In the genomic region with DNA sequence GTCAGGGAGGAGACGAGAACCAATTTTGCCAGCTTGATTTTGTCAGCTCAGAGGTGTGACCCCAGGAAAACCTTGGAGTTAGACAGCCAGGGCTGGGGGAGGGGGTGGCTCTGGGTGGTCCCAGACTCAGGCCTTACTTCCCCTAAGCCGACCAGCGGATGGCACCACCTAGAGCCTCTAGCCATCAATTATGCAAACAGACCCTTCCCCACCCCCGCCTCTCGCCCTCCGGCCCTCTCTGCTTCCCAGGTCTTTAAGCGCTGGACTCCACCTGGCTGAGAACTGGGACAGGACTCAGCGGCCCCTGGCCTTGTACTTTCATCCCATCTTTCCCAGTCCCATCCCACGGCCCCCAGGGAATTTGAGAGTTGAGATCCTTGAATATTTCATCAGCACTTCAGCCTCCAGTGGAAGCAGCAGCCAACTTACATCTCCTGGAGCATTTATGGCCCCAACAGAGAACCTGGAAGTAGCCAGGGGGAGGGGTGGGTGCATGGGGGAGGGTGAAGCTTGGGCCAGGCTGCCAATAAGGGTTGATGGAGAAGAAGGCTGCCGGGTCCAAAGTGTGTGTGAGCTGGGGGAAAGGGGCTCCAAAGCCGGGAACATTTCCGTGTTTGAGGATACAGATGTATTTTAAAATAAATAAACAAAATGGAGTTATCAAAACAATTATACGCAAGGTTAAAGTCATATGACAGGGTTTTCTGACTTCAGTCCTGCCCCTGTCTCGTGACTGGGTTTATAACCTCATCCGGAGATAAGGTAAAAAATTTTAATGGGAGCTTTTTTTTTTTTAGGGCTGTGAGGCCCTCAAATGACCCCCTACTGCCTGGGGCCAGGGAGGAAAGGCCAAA, we compare ENCODE assay signal across 14 cellular contexts. TPM values are rescaled to one million over a fixed set of nuclear protein-coding genes. Genes with fewer than 3 reads are reported as not detected.
DNase-seq lines count a peak whose midpoint lies in the region; ATAC-seq, FAIRE-seq and TF ChIP-seq lines count a peak whose summit lies in the region.
"Had no signal": no experiment of that assay in that cellular context is flagged by ENCODE, and none has a peak within 500 bp of the region (broad histone marks: within the 10 kb centered on the region; RNA-seq: fewer than 3 reads in every experiment).

No MANE protein-coding gene starts in this region.

- no peak for DNase-seq in CD8-positive, alpha-beta memory T cell
- DNase-seq in heart right ventricle (no peak), neuronal stem cell (ENCODE audit: low spot score) (no peak), GM03348 (ENCODE audit: low spot score) (no peak), NCI-H2196 treated with DMSO at 0.1 percent for 48 hours (lab: John Stamatoyannopoulos, UW; ENCODE audit: unreplicated experiment) (no peak), GM19239 (ENCODE audit: insufficient read length, low spot score) (no peak), Karpas-422 (no peak)
- DNase-seq: activated CD8-positive, alpha-beta memory T cell treated with anti-CD3 and anti-CD28 coated beads, Interleukin-2, amount 50 U/mL, for 4 hours; NCI-H748 treated with DMSO at 0.1 percent for 48 hours; stimulated activated CD4-positive, alpha-beta T cell treated with anti-CD3 and anti-CD28 coated beads, Interleukin-12 subunit alpha, Interleukin-12 subunit beta, amount 100 ng/mL, for 4 hours; stimulated activated naive CD4-positive, alpha-beta T cell; T-helper 17 cell had no signal

- no peaks in the 10 kb centered on the region for H3K79me2 ChIP-seq in Karpas-422 (ENCODE audit: low read length)

- H3K4me3 ChIP-seq in CD8-positive, alpha-beta memory T cell (ENCODE audit: low read length): no peak overlapping the region
- peak overlapping the region in 7 of 10 donors; percentile 12 to 34 (median 30) for H3K4me3 ChIP-seq in heart right ventricle
- H3K4me3 ChIP-seq in neuronal stem cell (ENCODE audit: low read length in 2 of 2): no peak overlapping the region
- no peak overlapping the region for H3K4me3 ChIP-seq in Karpas-422 (ENCODE audit: low read length)

- H3K4me1 Mint-ChIP-seq in CD8-positive, alpha-beta memory T cell: peaks cover 0 to 6% (median 0%) of the 10 kb centered on the region in 3 donors

- CTCF ChIA-PET in CD8-positive, alpha-beta memory T cell (lab: Charles Lee): no interaction called here

- no peak overlapping the region for H3K14ac ChIP-seq in neuronal stem cell (ENCODE audit: low read length)

- H3K9me3 Mint-ChIP-seq in CD8-positive, alpha-beta memory T cell: no peaks in the 10 kb centered on the region

- H3K4me1 ChIP-seq in CD8-positive, alpha-beta memory T cell (ENCODE audit: insufficient read depth, low read length): no peaks in the 10 kb centered on the region
- H3K4me1 ChIP-seq in heart right ventricle: peaks cover 14 to 43% (median 32%) of the 10 kb centered on the region in 9 donors
- peaks cover 22% of the 10 kb centered on the region in 2 donors for H3K4me1 ChIP-seq in neuronal stem cell (ENCODE audit: control insufficient read depth in 2 of 2, insufficient read depth in 1 of 2, low read depth in 1 of 2, low read length in 2 of 2)
- no peaks in the 10 kb centered on the region for H3K4me1 ChIP-seq in Karpas-422 (ENCODE audit: low read length)

- peak overlapping the region; percentile 93 for H2BK12ac ChIP-seq in neuronal stem cell (ENCODE audit: low read length)

- no peaks in the 10 kb centered on the region for H3K36me3 ChIP-seq in CD8-positive, alpha-beta memory T cell (ENCODE audit: insufficient read depth, low read length)
- H3K36me3 ChIP-seq in heart right ventricle (no peaks in the 10 kb centered on the region), neuronal stem cell (replicated peaks in 1 of 2; ENCODE audit: control insufficient read depth in 2 of 2, insufficient read depth in 2 of 2, low read length in 2 of 2) (no peaks in the 10 kb centered on the region), Karpas-422 (ENCODE audit: insufficient read depth, low read length) (no peaks in the 10 kb centered on the region)

- H2BK120ac ChIP-seq in neuronal stem cell (ENCODE audit: low read depth, low read length): peak overlapping the region; percentile 57

- H4K91ac ChIP-seq in neuronal stem cell (ENCODE audit: low read depth, low read length, poor library complexity): no peak overlapping the region

- peak in 7 of 8 donors; percentile 10 to 55 (median 38) for ATAC-seq in heart right ventricle
- ATAC-seq: T-helper 17 cell had no signal

- H3K4me3 Mint-ChIP-seq in CD8-positive, alpha-beta memory T cell: no peak overlapping the region
- H3K4me3 Mint-ChIP-seq: T-helper 17 cell had no signal

- peak overlapping the region; percentile 55 for H3K18ac ChIP-seq in neuronal stem cell (ENCODE audit: low read length)

- peaks cover 2 to 8% of the 10 kb centered on the region in 2 donors for H3K27me3 Mint-ChIP-seq in CD8-positive, alpha-beta memory T cell
- H3K27me3 Mint-ChIP-seq: T-helper 17 cell had no signal

- no peak for FAIRE-seq in GM19239 (lab: Jason Lieb, UNC)

- TF ChIP-seq CTCF in VCaP (conservative IDR thresholded peaks at IDR 0.05) (no peak), heart right ventricle (IDR thresholded peaks at IDR 0.05) (peak in 1 of 9 donors; percentile 9)

- H4K20me1 ChIP-seq in Karpas-422 (ENCODE audit: insufficient read depth, low read depth, low read length): no peaks in the 10 kb centered on the region

- H3K4me2 ChIP-seq in neuronal stem cell (ENCODE audit: insufficient read depth, low read length, poor library complexity, severe bottlenecking) (no peak overlapping the region), Karpas-422 (ENCODE audit: low read depth, low read length, poor library complexity, severe bottlenecking) (no peak overlapping the region)
- H3K4me2 ChIP-seq: KMS-11 had no signal

- no peaks in the 10 kb centered on the region for H3K36me3 Mint-ChIP-seq in CD8-positive, alpha-beta memory T cell

- no peak overlapping the region for H2BK5ac ChIP-seq in neuronal stem cell (ENCODE audit: low read length)

- no peaks in the 10 kb centered on the region for H3K79me1 ChIP-seq in neuronal stem cell (ENCODE audit: low read depth, low read length)

- H3K9me3 ChIP-seq in CD8-positive, alpha-beta memory T cell (ENCODE audit: low read length): no peaks in the 10 kb centered on the region
- H3K9me3 ChIP-seq in heart right ventricle (no peaks in the 10 kb centered on the region), neuronal stem cell (replicated peaks in 1 of 2; ENCODE audit: control insufficient read depth in 2 of 2, insufficient read depth in 1 of 2, low read depth in 1 of 2, low read length in 2 of 2) (peaks cover 0 to 1% of the 10 kb centered on the region in 2 donors), Karpas-422 (ENCODE audit: low read length) (no peaks in the 10 kb centered on the region)

- no peak overlapping the region for H3K23ac ChIP-seq in neuronal stem cell (ENCODE audit: low read depth, low read length, poor library complexity)

- H2AFZ ChIP-seq in neuronal stem cell (ENCODE audit: low read length): peak overlapping the region; percentile 83
- H2AFZ ChIP-seq in Karpas-422 (ENCODE audit: low read length): no peak overlapping the region

- H2AK5ac ChIP-seq in neuronal stem cell (ENCODE audit: low read depth, low read length): peak overlapping the region; percentile 92

- no peak overlapping the region for H3K27ac Mint-ChIP-seq in CD8-positive, alpha-beta memory T cell
- H3K27ac Mint-ChIP-seq: T-helper 17 cell had no signal

- H4K8ac ChIP-seq in neuronal stem cell (ENCODE audit: low read depth, low read length): no peak overlapping the region

- intact Hi-C loops in heart right ventricle (cut with DNase I): loop anchor here in 2 of 10 donors (2.0 to 5.0 kb wide), 2 partner anchors 17 to 1358 kb away; no protein-coding TSS in a partner anchor

- peak overlapping the region; percentile 67 for H3K27ac ChIP-seq in CD8-positive, alpha-beta memory T cell (ENCODE audit: low read depth, low read length)
- H3K27ac ChIP-seq in VCaP (peak overlapping the region; percentile 63), heart right ventricle (peak overlapping the region; percentile 75 to 98 (median 90)), neuronal stem cell (replicated peaks; ENCODE audit: low read length) (peak overlapping the region; percentile 76), Karpas-422 (ENCODE audit: low read length) (no peak overlapping the region)
- H3K27ac ChIP-seq: KMS-11 had no signal

- POLR2A ChIA-PET in CD8-positive, alpha-beta memory T cell (lab: Charles Lee): no interaction called here

- H2BK15ac ChIP-seq in neuronal stem cell (ENCODE audit: low read length): peak overlapping the region; percentile 96

- H3K27me3 ChIP-seq in CD8-positive, alpha-beta memory T cell (ENCODE audit: insufficient read depth, low read length, poor library complexity, severe bottlenecking): no peaks in the 10 kb centered on the region
- H3K27me3 ChIP-seq in heart right ventricle (no peaks in the 10 kb centered on the region), neuronal stem cell (ENCODE audit: control insufficient read depth in 3 of 3, insufficient read depth in 3 of 3, low read depth in 1 of 3, low read length in 3 of 3) (no peaks in the 10 kb centered on the region), Karpas-422 (ENCODE audit: low read length) (no peaks in the 10 kb centered on the region)

- WGBS in heart right ventricle, 2 donors: 42 to 56% methylated on average over 15 of the region's 15 CpGs
- WGBS in neuronal stem cell (ENCODE audit: extremely low coverage in 2 of 2, insufficient read length in 2 of 2, insufficient replicate concordance in 1 of 2), 2 donors: no CpG with 5 or more reads among the region's 15 CpGs

- H3K9me2 ChIP-seq in Karpas-422 (replicated peaks; ENCODE audit: insufficient read depth, low read length): no peaks in the 10 kb centered on the region

- H3K9ac ChIP-seq in neuronal stem cell (ENCODE audit: low read depth, low read length, poor library complexity): no peak overlapping the region
- no peak overlapping the region for H3K9ac ChIP-seq in Karpas-422 (ENCODE audit: low read length)
- H3K9ac ChIP-seq: KMS-11 had no signal

- no peak overlapping the region for H3K4ac ChIP-seq in neuronal stem cell (ENCODE audit: low read length)

RNA-seq across cellular contexts. Expression of gene JUP, which starts 7.5 kb away (rescaled TPM):
- total RNA-seq in CD8-positive, alpha-beta memory T cell: under 1 TPM; 0.33 to 0.35 TPM
- polyA plus RNA-seq in CD8-positive, alpha-beta memory T cell: not detected
- 100 to 1,000 TPM; 113 to 217 (median 156) TPM for total RNA-seq in heart right ventricle
- 10 to 100 TPM; 80.2 to 95.8 TPM for polyA plus RNA-seq in heart right ventricle
- 55.6 TPM for polyA plus RNA-seq in neuronal stem cell (2013, experiment 1 of 2)
- 57.2 TPM for polyA plus RNA-seq in neuronal stem cell (2013, experiment 2 of 2)
- 102 and 133 TPM in 2 replicates for total RNA-seq in Karpas-422 (2014; rRNA removed; shearing (Covaris generic); ENCODE audit: low replicate concordance)

RNA-seq across cellular contexts. Expression of gene P3H4, which starts 17.8 kb away (rescaled TPM):
- total RNA-seq in CD8-positive, alpha-beta memory T cell: 1 to 10 TPM; 2.6 to 3.7 TPM
- 5.4 TPM for polyA plus RNA-seq in CD8-positive, alpha-beta memory T cell
- 1 to 10 TPM; 2.0 to 7.5 (median 3.8) TPM for total RNA-seq in heart right ventricle
- 1 to 10 TPM; 5.6 to 7.3 TPM for polyA plus RNA-seq in heart right ventricle
- 36.9 TPM for polyA plus RNA-seq in neuronal stem cell (2013, experiment 1 of 2)
- 37.5 TPM for polyA plus RNA-seq in neuronal stem cell (2013, experiment 2 of 2)
- 0.61 TPM in 1 of 2 replicates, not detected in the other for total RNA-seq in Karpas-422 (2014; rRNA removed; shearing (Covaris generic); ENCODE audit: low replicate concordance)

RNA-seq across cellular contexts. Expression of gene FKBP10, which starts 18.8 kb away (rescaled TPM):
- 1 to 10 TPM; 1.4 to 1.5 TPM for total RNA-seq in CD8-positive, alpha-beta memory T cell
- not detected for polyA plus RNA-seq in CD8-positive, alpha-beta memory T cell
- 10 to 100 TPM in 4 of 10 donors, 1 to 10 TPM in 6; 4.8 to 31.8 (median 8.7) TPM for total RNA-seq in heart right ventricle
- 10 to 100 TPM; 27.8 to 29.3 TPM for polyA plus RNA-seq in heart right ventricle
- polyA plus RNA-seq in neuronal stem cell (2013, experiment 1 of 2): 166 TPM
- 162 TPM for polyA plus RNA-seq in neuronal stem cell (2013, experiment 2 of 2)
- 0.54 and 1.9 TPM in 2 replicates for total RNA-seq in Karpas-422 (2014; rRNA removed; shearing (Covaris generic); ENCODE audit: low replicate concordance)
- total RNA-seq: T-helper 17 cell had no signal

RNA-seq across cellular contexts. Expression of gene NT5C3B, which starts 42.1 kb away (rescaled TPM):
- 10 to 100 TPM; 48.5 to 50.2 TPM for total RNA-seq in CD8-positive, alpha-beta memory T cell
- polyA plus RNA-seq in CD8-positive, alpha-beta memory T cell: 45.0 TPM
- total RNA-seq in heart right ventricle: 10 to 100 TPM; 14.5 to 25.0 (median 20.5) TPM
- 10 to 100 TPM; 42.1 to 48.5 TPM for polyA plus RNA-seq in heart right ventricle
- polyA plus RNA-seq in neuronal stem cell (2013, experiment 1 of 2): 111 TPM
- 110 TPM for polyA plus RNA-seq in neuronal stem cell (2013, experiment 2 of 2)
- total RNA-seq in Karpas-422 (2014; rRNA removed; shearing (Covaris generic); ENCODE audit: low replicate concordance): 10.5 and 17.8 TPM in 2 replicates

RNA-seq across cellular contexts. Expression of gene KLHL10, which starts 43.6 kb away (rescaled TPM):
- not detected for total RNA-seq in CD8-positive, alpha-beta memory T cell
- polyA plus RNA-seq in CD8-positive, alpha-beta memory T cell: 0.24 TPM
- under 1 TPM in 4 of 10 donors, not detected in 6; 0.12 to 0.25 (median 0.18) TPM for total RNA-seq in heart right ventricle
- under 1 TPM in 1 of 2 donors, not detected in 1; 0.01 TPM for polyA plus RNA-seq in heart right ventricle
- 0.04 TPM for polyA plus RNA-seq in neuronal stem cell (2013, experiment 1 of 2)
- 0.04 TPM for polyA plus RNA-seq in neuronal stem cell (2013, experiment 2 of 2)
- 0.29 TPM in 1 of 2 replicates, not detected in the other for total RNA-seq in Karpas-422 (2014; rRNA removed; shearing (Covaris generic); ENCODE audit: low replicate concordance)
- total RNA-seq: T-helper 17 cell had no signal

Comparison
In these comparisons a context has a peak if more than half of its experiments do, and no peak if none do; other contexts are left out.
1. H3K4me3 ChIP-seq: peak in heart right ventricle (7 of 10); none in CD8-positive, alpha-beta memory T cell (single experiment), neuronal stem cell (0 of 2) and Karpas-422 (single experiment).
2. RNA of gene JUP, which starts 7.5 kb away (total RNA-seq): 113 to 217 TPM in heart right ventricle and 102 to 133 TPM in Karpas-422; 0.33 to 0.35 TPM in CD8-positive, alpha-beta memory T cell; every median in the first group is over 10 times any median in the second.